10 cellular contexts compared by ENCODE assay signal in the genomic region with DNA sequence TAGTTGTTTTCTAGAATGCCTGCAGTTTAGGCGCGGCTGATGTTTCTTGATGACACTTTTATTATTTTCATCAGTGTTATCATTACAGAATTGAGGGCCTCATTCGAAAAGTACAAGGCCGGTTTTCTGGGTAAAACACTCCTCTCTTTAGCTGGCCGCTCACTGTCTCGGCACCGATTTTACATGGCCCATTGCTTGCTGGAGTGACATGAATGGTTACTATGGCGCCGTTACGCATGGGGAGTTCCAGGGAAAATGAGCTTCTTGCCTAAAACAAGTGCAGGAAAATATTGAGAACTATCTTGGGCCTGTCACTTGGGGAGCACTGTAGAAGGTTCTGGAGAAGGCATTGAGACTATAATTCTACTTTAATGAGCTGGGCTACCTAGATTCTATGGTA.
"Had no signal": no experiment of that assay in that cellular context is flagged by ENCODE, and none has a peak within 500 bp of the region (broad histone marks: within the 10 kb centered on the region; RNA-seq: fewer than 3 reads in every experiment).

No MANE protein-coding gene starts in this region.

- H3K4me1 Mint-ChIP-seq: activated CD8-positive, alpha-beta memory T cell treated with anti-CD3 and anti-CD28 coated beads, Interleukin-2, amount 10 ng/mL, durations not matched to agents 7 days and 5 days; naive thymus-derived CD4-positive, alpha-beta T cell had no signal

- H3K36me3 Mint-ChIP-seq: activated CD8-positive, alpha-beta memory T cell treated with anti-CD3 and anti-CD28 coated beads, Interleukin-2, amount 10 ng/mL, durations not matched to agents 7 days and 5 days; activated naive CD4-positive, alpha-beta T cell treated with anti-CD3 and anti-CD28 coated beads, Interleukin-2, amount 50 U/mL, for 72 hours; naive thymus-derived CD4-positive, alpha-beta T cell had no signal

- H3K9me3 Mint-ChIP-seq: activated naive CD4-positive, alpha-beta T cell treated with anti-CD3 and anti-CD28 coated beads, Interleukin-2, amount 50 U/mL, for 72 hours; activated T-cell treated with anti-CD3 and anti-CD28 coated beads, Interleukin-2, amount 50 U/mL, for 4 hours; dendritic cell treated with granulocyte-macrophage colony-stimulating factor and Interleukin-4, amounts not matched to agents 40 ng/mL and 50 ng/mL, for 4 days had no signal

- H3K27me3 Mint-ChIP-seq: activated CD8-positive, alpha-beta memory T cell treated with anti-CD3 and anti-CD28 coated beads, Interleukin-2, amount 10 ng/mL, durations not matched to agents 7 days and 5 days; dendritic cell treated with granulocyte-macrophage colony-stimulating factor and Interleukin-4, amounts not matched to agents 40 ng/mL and 50 ng/mL, for 4 days had no signal

- H3K27ac Mint-ChIP-seq: activated CD8-positive, alpha-beta memory T cell treated with anti-CD3 and anti-CD28 coated beads, Interleukin-2, amount 10 ng/mL, durations not matched to agents 7 days and 5 days; activated naive CD4-positive, alpha-beta T cell treated with anti-CD3 and anti-CD28 coated beads, Interleukin-2, amount 50 U/mL, for 72 hours; dendritic cell treated with granulocyte-macrophage colony-stimulating factor and Interleukin-4, amounts not matched to agents 40 ng/mL and 50 ng/mL, for 4 days; naive thymus-derived CD4-positive, alpha-beta T cell had no signal

- ATAC-seq: activated CD8-positive, alpha-beta memory T cell treated with anti-CD3 and anti-CD28 coated beads, Interleukin-2, amount 10 ng/mL, durations not matched to agents 7 days and 5 days; activated naive CD4-positive, alpha-beta T cell treated with anti-CD3 and anti-CD28 coated beads, Interleukin-2, amount 50 U/mL, for 72 hours; activated T-cell treated with anti-CD3 and anti-CD28 coated beads, Interleukin-2, amount 50 U/mL, for 4 hours; left cardiac atrium; naive thymus-derived CD4-positive, alpha-beta T cell had no signal

- H3K4me3 Mint-ChIP-seq: activated CD8-positive, alpha-beta memory T cell treated with anti-CD3 and anti-CD28 coated beads, Interleukin-2, amount 10 ng/mL, durations not matched to agents 7 days and 5 days; activated T-cell treated with anti-CD3 and anti-CD28 coated beads, Interleukin-2, amount 50 U/mL, for 4 hours; dendritic cell treated with granulocyte-macrophage colony-stimulating factor and Interleukin-4, amounts not matched to agents 40 ng/mL and 50 ng/mL, for 4 days; naive thymus-derived CD4-positive, alpha-beta T cell had no signal

- DNase-seq: activated CD8-positive, alpha-beta memory T cell treated with anti-CD3 and anti-CD28 coated beads, Interleukin-2, amount 10 ng/mL, durations not matched to agents 7 days and 5 days; activated effector memory CD4-positive, alpha-beta T cell treated with anti-CD3 and anti-CD28 coated beads, Interleukin-2, amount 50 U/mL, for 16 hours; activated T-cell treated with anti-CD3 and anti-CD28 coated beads, Interleukin-2, amount 50 U/mL, for 4 hours; cerebellar nuclear complex; left cardiac atrium; naive thymus-derived CD4-positive, alpha-beta T cell; stimulated activated CD4-positive, alpha-beta T cell treated with anti-CD3 and anti-CD28 coated beads, Interleukin-15, amount 100 ng/mL, for 24 hours; stimulated activated CD4-positive, alpha-beta T cell treated with anti-CD3 and anti-CD28 coated beads, Interleukin-4, amount 100 ng/mL, for 4 hours had no signal
